In the genomic region with DNA sequence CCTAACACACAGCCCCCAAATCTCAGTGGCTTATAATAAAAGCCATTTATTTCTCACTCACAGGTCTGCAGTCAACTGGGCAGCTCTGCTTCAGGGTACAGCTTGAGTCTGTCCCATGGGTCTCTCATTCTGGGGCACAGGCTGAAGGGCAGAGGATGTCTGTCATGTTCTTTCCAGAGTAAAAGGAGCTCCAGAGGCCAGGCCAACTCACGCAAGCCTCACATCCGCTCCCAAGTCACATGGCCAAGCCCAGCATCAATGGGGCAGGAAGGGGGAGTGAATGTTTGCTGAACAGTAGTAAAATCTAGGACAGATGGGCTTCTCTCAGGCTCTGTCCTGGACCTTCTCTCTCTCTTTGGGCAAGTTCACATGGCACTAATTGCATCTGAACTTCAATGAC, we compare ENCODE assay signal across 9 cellular contexts. TPM values are rescaled to one million over a fixed set of nuclear protein-coding genes. Genes with fewer than 3 reads are reported as not detected.
DNase-seq lines count a peak whose midpoint lies in the region; ATAC-seq, FAIRE-seq and TF ChIP-seq lines count a peak whose summit lies in the region.
"Had no signal": no experiment of that assay in that cellular context is flagged by ENCODE, and none has a peak within 500 bp of the region (broad histone marks: within the 10 kb centered on the region; RNA-seq: fewer than 3 reads in every experiment).

No MANE protein-coding gene starts in this region.

- H3K9me3 Mint-ChIP-seq in T-helper 2 cell treated with Interferon-gamma antibody and Interleukin-4, amounts not matched to agents 5 μg/mL and 100 μg/mL, for 36 hours, result no peaks in the 10 kb centered on the region
- H3K9me3 Mint-ChIP-seq in progenitor cell of endocrine pancreas (ENCODE audit: low read depth), result no peaks in the 10 kb centered on the region

- peaks cover 16% of the 10 kb centered on the region for H3K27me3 Mint-ChIP-seq in T-helper 2 cell treated with Interferon-gamma antibody and Interleukin-4, amounts not matched to agents 5 μg/mL and 100 μg/mL, for 36 hours (ENCODE audit: low read depth)
- peaks cover 22% of the 10 kb centered on the region for H3K27me3 Mint-ChIP-seq in progenitor cell of endocrine pancreas

- in situ Hi-C loops in GM23248 (cut with MboI), result loop anchor here (5.0 kb wide), 1 partner anchor 74 kb away; no protein-coding TSS in a partner anchor

- no peaks in the 10 kb centered on the region for H3K79me2 ChIP-seq in GM23248 (ENCODE audit: insufficient read depth)

- H3K27ac Mint-ChIP-seq in T-helper 2 cell treated with Interferon-gamma antibody and Interleukin-4, amounts not matched to agents 5 μg/mL and 100 μg/mL, for 36 hours, result peak overlapping the region; percentile 56
- H3K27ac Mint-ChIP-seq in progenitor cell of endocrine pancreas, result peak overlapping the region; percentile 14

- H3K27me3 ChIP-seq in GM23248 (replicated peaks; ENCODE audit: insufficient read depth), result no peaks in the 10 kb centered on the region

- peak overlapping the region; percentile 83 for H2AFZ ChIP-seq in GM23248

- ATAC-seq in HG03442 (IDR thresholded peaks at IDR 0.05; ENCODE audit: unreplicated experiment), result no peak

- TF ChIP-seq CTCF in fibroblast of the aortic adventitia (IDR thresholded peaks at IDR 0.05; ENCODE audit: insufficient read depth, low read length) (no peak), progenitor cell of endocrine pancreas (IDR thresholded peaks at IDR 0.05; ENCODE audit: unreplicated experiment) (no peak)

- no peak overlapping the region for H3K27ac ChIP-seq in GM23248

- no peaks in the 10 kb centered on the region for H3K9me2 ChIP-seq in GM23248 (ENCODE audit: insufficient read depth)

- H3K36me3 ChIP-seq in GM23248 (ENCODE audit: low read depth), result no peaks in the 10 kb centered on the region

- H3K9me3 ChIP-seq in GM23248 (ENCODE audit: low read depth), result no peaks in the 10 kb centered on the region

- DNase-seq in GM23248 (peak; percentile 80), fibroblast of the aortic adventitia (ENCODE audit: low read depth) (peak; percentile 51), progenitor cell of endocrine pancreas (ENCODE audit: low spot score, unreplicated experiment) (no peak), HTR-8/SVneo (ENCODE audit: insufficient read length, low spot score) (no peak), DMS79 (lab: John Stamatoyannopoulos, UW) (no peak), amniotic stem cell (lab: John Stamatoyannopoulos, UW) (no peak)
- no peak for DNase-seq in T-helper 2 cell treated with Interferon-gamma antibody and Interleukin-4, amounts not matched to agents 5 μg/mL and 100 μg/mL, for 36 hours (ENCODE audit: low spot score)

- FAIRE-seq in HTR-8/SVneo (lab: Jason Lieb, UNC), result no peak
- FAIRE-seq: RCC 7860 had no signal

- 11 to 60% methylated on average over 1 to 2 of the region's 2 CpGs for WGBS in GM23248 (ENCODE audit: low coverage in 1 of 2, low lambda C conversion rate in 2 of 2, missing lambda C conversion rate in 2 of 2), 2 experiments

- H3K4me1 ChIP-seq in GM23248 (ENCODE audit: insufficient read depth), result peaks cover 17% of the 10 kb centered on the region

- peak overlapping the region; percentile 68 for H3K4me3 Mint-ChIP-seq in T-helper 2 cell treated with Interferon-gamma antibody and Interleukin-4, amounts not matched to agents 5 μg/mL and 100 μg/mL, for 36 hours
- H3K4me3 Mint-ChIP-seq in progenitor cell of endocrine pancreas (ENCODE audit: low read depth), result no peak overlapping the region

- H3K9ac ChIP-seq in GM23248, result no peak overlapping the region; the same call in 1 of the 2 replicates

- H3K4me3 ChIP-seq in GM23248, result no peak overlapping the region
- no peak overlapping the region for H3K4me3 ChIP-seq in fibroblast of the aortic adventitia (ENCODE audit: low read depth, low read length)

- H3F3A ChIP-seq in GM23248 (ENCODE audit: insufficient read depth), result peaks cover 11% of the 10 kb centered on the region

- H3K36me3 Mint-ChIP-seq in T-helper 2 cell treated with Interferon-gamma antibody and Interleukin-4, amounts not matched to agents 5 μg/mL and 100 μg/mL, for 36 hours (ENCODE audit: low read depth), result no peaks in the 10 kb centered on the region
- H3K36me3 Mint-ChIP-seq in progenitor cell of endocrine pancreas (ENCODE audit: insufficient read depth), result no peaks in the 10 kb centered on the region

- no peak overlapping the region for H3K4me2 ChIP-seq in GM23248 (ENCODE audit: unreplicated experiment)

- H3K4me1 Mint-ChIP-seq in T-helper 2 cell treated with Interferon-gamma antibody and Interleukin-4, amounts not matched to agents 5 μg/mL and 100 μg/mL, for 36 hours (ENCODE audit: low read depth), result peaks cover 38% of the 10 kb centered on the region
- peaks cover 25% of the 10 kb centered on the region for H3K4me1 Mint-ChIP-seq in progenitor cell of endocrine pancreas (ENCODE audit: low read depth)

- no peaks in the 10 kb centered on the region for H4K20me1 ChIP-seq in GM23248 (ENCODE audit: insufficient read depth)

RNA-seq across cellular contexts. Expression of a gene that starts 7.1 kb away (rescaled TPM):
- 15.4 and 19.9 TPM in 2 replicates for total RNA-seq in GM23248 (2014; rRNA removed; shearing (Covaris generic))
- polyA plus RNA-seq in GM23248 (2016; fragmentation: Nextera tagmentation; extraction: Ambion mirVana), result 6.2 and 7.1 TPM in 2 replicates
- 7.7 and 11.7 TPM in 2 replicates for total RNA-seq in fibroblast of the aortic adventitia (ENCODE audit: low replicate concordance)
- 149 and 161 TPM in 2 replicates for total RNA-seq in progenitor cell of endocrine pancreas

Comparison
In these comparisons a context has a peak if more than half of its experiments do, and no peak if none do; other contexts are left out.
1. DNase-seq: peak in GM23248 (single experiment) and fibroblast of the aortic adventitia (single experiment); none in T-helper 2 cell treated with Interferon-gamma antibody and Interleukin-4, amounts not matched to agents 5 μg/mL and 100 μg/mL, for 36 hours (single experiment), progenitor cell of endocrine pancreas (single experiment), HTR-8/SVneo (single experiment), DMS79 (single experiment) and amniotic stem cell (single experiment).